In the genomic region with DNA sequence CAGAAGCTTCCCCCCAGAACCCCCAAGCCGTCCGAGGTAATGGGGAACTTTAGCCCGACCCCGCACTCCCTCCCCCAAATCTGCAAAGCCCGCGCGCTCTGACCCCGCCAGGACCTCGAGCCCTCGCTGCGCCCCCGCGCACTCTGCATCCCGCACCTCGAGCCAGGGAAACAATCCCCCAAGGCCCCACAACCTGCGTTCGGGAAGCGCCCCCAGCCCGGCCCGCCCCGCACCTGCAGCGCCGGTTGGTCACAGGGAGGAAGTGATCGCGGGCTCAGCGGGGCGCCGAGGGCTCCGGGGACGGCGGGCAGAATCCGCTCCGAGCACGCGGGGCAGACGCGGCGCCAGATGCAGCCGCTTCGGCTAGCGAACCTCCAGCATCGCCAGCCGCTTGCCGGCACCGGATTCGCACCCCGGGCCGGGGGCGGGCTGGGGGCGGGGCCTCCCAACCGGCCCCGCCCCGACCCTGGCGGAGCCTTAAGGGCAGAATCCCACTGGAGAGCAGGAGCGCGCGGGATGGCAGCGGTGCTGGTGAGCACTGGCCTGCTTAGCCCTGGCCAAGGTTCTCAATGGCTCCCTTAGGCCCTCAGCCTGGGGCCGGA, we compare ENCODE assay signal across 8 cellular contexts. TPM values are rescaled to one million over a fixed set of nuclear protein-coding genes. Genes with fewer than 3 reads are reported as not detected.
DNase-seq lines count a peak whose midpoint lies in the region; ATAC-seq and TF ChIP-seq lines count a peak whose summit lies in the region.

A gene with protein sequence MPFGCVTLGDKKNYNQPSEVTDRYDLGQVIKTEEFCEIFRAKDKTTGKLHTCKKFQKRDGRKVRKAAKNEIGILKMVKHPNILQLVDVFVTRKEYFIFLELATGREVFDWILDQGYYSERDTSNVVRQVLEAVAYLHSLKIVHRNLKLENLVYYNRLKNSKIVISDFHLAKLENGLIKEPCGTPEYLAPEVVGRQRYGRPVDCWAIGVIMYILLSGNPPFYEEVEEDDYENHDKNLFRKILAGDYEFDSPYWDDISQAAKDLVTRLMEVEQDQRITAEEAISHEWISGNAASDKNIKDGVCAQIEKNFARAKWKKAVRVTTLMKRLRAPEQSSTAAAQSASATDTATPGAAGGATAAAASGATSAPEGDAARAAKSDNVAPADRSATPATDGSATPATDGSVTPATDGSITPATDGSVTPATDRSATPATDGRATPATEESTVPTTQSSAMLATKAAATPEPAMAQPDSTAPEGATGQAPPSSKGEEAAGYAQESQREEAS (minus strand): TSS at position 382 of the 602 bp plus-strand sequence. CDS start 7,518 bp downstream, outside the sequence.

- H3K27me3 Mint-ChIP-seq in neural crest cell (ENCODE audit: low read depth) = no peaks in the 10 kb centered on the region

- no peaks in the 10 kb centered on the region for H3K27me3 ChIP-seq in Panc1 (ENCODE audit: control insufficient read depth, insufficient read depth, low read length)

- no peaks in the 10 kb centered on the region for H3K9me3 Mint-ChIP-seq in neural crest cell

- TF ChIP-seq CTCF in Panc1 (IDR thresholded peaks at IDR 0.05) (no peak), choroid plexus epithelial cell (conservative IDR thresholded peaks at IDR 0.05; ENCODE audit: low read depth, low read length) (no peak), neural crest cell (conservative IDR thresholded peaks at IDR 0.05) (no peak)

- H3K36me3 ChIP-seq in Panc1 (ENCODE audit: control insufficient read depth, insufficient read depth, low read length) = no peaks in the 10 kb centered on the region

- in situ Hi-C loops in Panc1 (cut with HindIII; ENCODE audit: low pct_unique_long_range_greater_than_20kb, low sequenced_read_pairs) = no loop called here

- intact Hi-C loops in Panc1 (cut with micrococcal nuclease; ENCODE audit: unreplicated experiment) = no loop called here

- H3K4me1 Mint-ChIP-seq in neural crest cell = peaks cover 54% of the 10 kb centered on the region

- no peaks in the 10 kb centered on the region for H3K36me3 Mint-ChIP-seq in neural crest cell (ENCODE audit: low read depth)

- no TSS peak for BruUV-seq in Panc1 (replicated peaks; lab: Mats Ljungman, UMichigan)

- no peak for DNase-seq in activated CD4-positive, CD25-positive, alpha-beta regulatory T cell treated with anti-CD3 and anti-CD28 coated beads, Interleukin-2, amount 50 U/mL, for 72 hours
- DNase-seq in Panc1 (ENCODE audit: low read depth, low spot score) (no peak), choroid plexus epithelial cell (ENCODE audit: low read depth) (no peak), neural crest cell (ENCODE audit: low read depth, low spot score) (peak; percentile 26), A172 (ENCODE audit: low spot score) (no peak), GM19240 (ENCODE audit: insufficient read length, low spot score) (no peak)

- no peak within 1 kb of the TSS for H3K27ac ChIP-seq in Panc1 (ENCODE audit: low read length)

- H3K4me3 Mint-ChIP-seq in neural crest cell = peak within 1 kb of the TSS; percentile 91

- H3K4me3 ChIP-seq in Panc1 (ENCODE audit: low read depth in 2 of 2, low read length in 2 of 2) (peak within 1 kb of the TSS; percentile 33 to 38), choroid plexus epithelial cell (ENCODE audit: low read depth, low read length) (peak within 1 kb of the TSS; percentile 20)

- CTCF ChIA-PET in Panc1 (lab: Charles Lee) = no interaction called here

- peak; percentile 48 to 50 for ATAC-seq in activated CD4-positive, CD25-positive, alpha-beta regulatory T cell treated with anti-CD3 and anti-CD28 coated beads, Interleukin-2, amount 50 U/mL, for 24 hours
- ATAC-seq in Panc1 (peak; percentile 66), HG03196 (IDR thresholded peaks at IDR 0.05; ENCODE audit: unreplicated experiment) (no peak)

- POLR2A ChIA-PET in Panc1 (lab: Charles Lee) = no interaction called here

- no peaks in the 10 kb centered on the region for H3K9me3 ChIP-seq in Panc1 (ENCODE audit: control insufficient read depth, insufficient read depth, low read depth, low read length)

- H3K27ac Mint-ChIP-seq in neural crest cell (ENCODE audit: unreplicated experiment) = no peak within 1 kb of the TSS

- no peaks in the 10 kb centered on the region for H3K4me1 ChIP-seq in Panc1 (ENCODE audit: control insufficient read depth, insufficient read depth, low read length)

RNA-seq across cellular contexts. Expression of the gene that starts here (rescaled TPM):
- total RNA-seq in Panc1 (2021; ENCODE audit: unreplicated experiment) = 0.85 TPM
- polyA plus RNA-seq in Panc1 (2012; ENCODE audit: insufficient read length) = not detected
- total RNA-seq in neural crest cell = 41.2 and 43.1 TPM in 2 replicates
- total RNA-seq in A172 (2014; rRNA removed; shearing (Covaris generic)) = not detected in 2 replicates

Comparison
In these comparisons a context has a peak if more than half of its experiments do, and no peak if none do; other contexts are left out.
1. RNA of the gene that starts here (total RNA-seq): 41.2 to 43.1 TPM in neural crest cell; 0.85 TPM in Panc1 (single experiment) and not detected in A172; every median in the first group is over 10 times any median in the second.
2. Peak in ATAC-seq and H3K4me3 ChIP-seq in Panc1; RNA of the gene not detected or under 1 TPM.